Comparison of ENCODE assay signal across 16 cellular contexts in the genomic region with DNA sequence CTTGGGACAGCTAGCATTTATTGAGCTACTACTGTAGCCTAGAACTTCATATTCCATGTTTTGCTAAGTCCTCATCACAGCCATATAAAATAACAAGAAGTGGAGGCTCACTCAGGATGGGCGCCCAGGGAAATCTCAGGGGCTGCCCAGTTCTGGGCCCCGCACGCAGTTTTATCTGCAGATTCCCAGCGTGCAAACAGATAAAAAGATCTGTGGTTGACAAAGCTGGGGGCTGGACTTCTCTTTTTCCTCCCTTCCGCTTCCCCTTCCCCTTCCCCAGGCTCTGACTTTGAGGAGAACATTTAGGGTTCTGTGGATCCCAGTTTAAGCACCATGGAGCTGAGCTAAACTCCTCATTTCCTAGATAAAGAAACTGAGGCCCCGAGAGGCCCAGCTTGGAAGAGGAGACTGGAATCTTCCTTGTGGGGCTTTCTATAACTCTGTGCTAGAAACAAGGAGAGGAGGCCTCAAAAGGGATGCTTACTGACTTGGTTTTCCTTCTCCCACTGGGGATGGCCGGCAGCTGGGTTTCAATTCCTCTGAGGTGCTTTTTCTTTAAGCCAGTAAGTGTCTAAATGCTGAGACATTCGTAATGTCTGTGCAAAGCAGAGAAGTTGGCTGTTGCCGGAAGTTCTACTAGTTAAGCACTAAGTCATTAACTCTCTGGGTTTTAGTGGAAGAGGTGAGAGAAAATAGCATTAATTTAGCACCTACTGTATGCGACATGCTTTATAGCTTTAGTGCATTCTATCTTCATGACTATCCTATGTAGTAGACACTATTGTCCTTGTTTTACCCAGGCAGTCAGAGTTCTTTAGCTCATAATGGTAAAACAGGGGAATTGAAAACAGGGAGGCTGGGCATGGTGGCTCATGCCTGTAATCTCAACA.
DNase-seq lines count a peak whose midpoint lies in the region; ATAC-seq, FAIRE-seq and TF ChIP-seq lines count a peak whose summit lies in the region.
"Had no signal": no experiment of that assay in that cellular context is flagged by ENCODE, and none has a peak within 500 bp of the region (broad histone marks: within the 10 kb centered on the region; RNA-seq: fewer than 3 reads in every experiment).

No MANE protein-coding gene starts in this region.

- no peak for TF ChIP-seq POLR2A in GM12892 (IDR thresholded peaks at IDR 0.05; ENCODE audit: low read depth, low read length)

- DNase-seq in Right ventricle myocardium superior (peak; percentile 39), left cardiac atrium (no peak), caudate nucleus (lab: John Stamatoyannopoulos, UW) (no peak), HFFc6 (no peak), NCI-H1930 (lab: John Stamatoyannopoulos, UW) (no peak), foreskin melanocyte (no peak), GM12892 (ENCODE audit: insufficient read length) (no peak)
- DNase-seq: activated CD8-positive, alpha-beta memory T cell treated with anti-CD3 and anti-CD28 coated beads for 24 hours; DMS79 treated with DMSO at 0.1 percent for 48 hours; foreskin keratinocyte; kidney glomerular epithelial cell; NCI-H187 had no signal

- H3K36me3 ChIP-seq in mucosa of rectum (ENCODE audit: control insufficient read depth in 2 of 2, insufficient read depth in 2 of 2, low read length in 2 of 2), result no peaks in the 10 kb centered on the region
- H3K36me3 ChIP-seq: thoracic aorta had no signal

- H3K4me3 ChIP-seq in mucosa of rectum (ENCODE audit: low read length in 2 of 2), result no peak overlapping the region
- H3K4me3 ChIP-seq: coronary artery, thoracic aorta had no signal

- peak overlapping the region; percentile 56 for H3K27ac ChIP-seq in caudate nucleus (ENCODE audit: low read depth, low read length)
- peak overlapping the region; percentile 9 to 59 for H3K27ac ChIP-seq in mucosa of rectum (ENCODE audit: low read depth in 2 of 2, low read length in 2 of 2)
- H3K27ac ChIP-seq: foreskin keratinocyte had no signal

- peaks cover 6 to 11% of the 10 kb centered on the region in 2 donors for H3K4me1 ChIP-seq in mucosa of rectum (ENCODE audit: control insufficient read depth in 2 of 2, insufficient read depth in 2 of 2, low read length in 2 of 2)
- H3K4me1 ChIP-seq: foreskin keratinocyte had no signal

- no peaks in the 10 kb centered on the region for H3K36me3 Mint-ChIP-seq in HFFc6 (ENCODE audit: low read depth)

- H3K4me1 Mint-ChIP-seq in HFFc6 (ENCODE audit: low read depth), result peaks cover 4% of the 10 kb centered on the region

- H3K27ac Mint-ChIP-seq in HFFc6, result no peak overlapping the region

- peaks cover 2% of the 10 kb centered on the region; the same call in 1 of the 2 replicates for H3K27me3 Mint-ChIP-seq in HFFc6 (ENCODE audit: insufficient read depth)

- no peaks in the 10 kb centered on the region for H3K9me3 ChIP-seq in mucosa of rectum (ENCODE audit: control insufficient read depth in 2 of 2, low read length in 2 of 2)
- H3K9me3 ChIP-seq: thoracic aorta had no signal

- FAIRE-seq in GM12892 (lab: Jason Lieb, UNC), result no peak
- FAIRE-seq: GM18507 had no signal

- intact Hi-C loops in Right ventricle myocardium superior (cut with DNase I) (no loop called here), left cardiac atrium (cut with DNase I) (loop anchor here in 1 of 2 donors (5.0 kb wide), 1 partner anchor 35 kb away; no protein-coding TSS in a partner anchor)

- no peaks in the 10 kb centered on the region for H3K27me3 ChIP-seq in mucosa of rectum (ENCODE audit: control insufficient read depth in 2 of 2, insufficient read depth in 2 of 2, low read length in 2 of 2)
- H3K27me3 ChIP-seq: foreskin keratinocyte had no signal

- H3K4me3 Mint-ChIP-seq in HFFc6, result no peak overlapping the region

- no peak for TF ChIP-seq CTCF in HFFc6 (IDR thresholded peaks at IDR 0.05)

- ATAC-seq in Right ventricle myocardium superior (ENCODE audit: poor library complexity) (peak; percentile 5), left cardiac atrium (no peak)
- ATAC-seq: foreskin keratinocyte had no signal

- no peaks in the 10 kb centered on the region for H3K9me3 Mint-ChIP-seq in HFFc6

- peak overlapping the region in 1 of 2 donors; percentile 26 for H3K9ac ChIP-seq in mucosa of rectum (ENCODE audit: low read depth in 1 of 2, low read length in 2 of 2)
